8 cellular contexts compared by ENCODE assay signal in the genomic region with DNA sequence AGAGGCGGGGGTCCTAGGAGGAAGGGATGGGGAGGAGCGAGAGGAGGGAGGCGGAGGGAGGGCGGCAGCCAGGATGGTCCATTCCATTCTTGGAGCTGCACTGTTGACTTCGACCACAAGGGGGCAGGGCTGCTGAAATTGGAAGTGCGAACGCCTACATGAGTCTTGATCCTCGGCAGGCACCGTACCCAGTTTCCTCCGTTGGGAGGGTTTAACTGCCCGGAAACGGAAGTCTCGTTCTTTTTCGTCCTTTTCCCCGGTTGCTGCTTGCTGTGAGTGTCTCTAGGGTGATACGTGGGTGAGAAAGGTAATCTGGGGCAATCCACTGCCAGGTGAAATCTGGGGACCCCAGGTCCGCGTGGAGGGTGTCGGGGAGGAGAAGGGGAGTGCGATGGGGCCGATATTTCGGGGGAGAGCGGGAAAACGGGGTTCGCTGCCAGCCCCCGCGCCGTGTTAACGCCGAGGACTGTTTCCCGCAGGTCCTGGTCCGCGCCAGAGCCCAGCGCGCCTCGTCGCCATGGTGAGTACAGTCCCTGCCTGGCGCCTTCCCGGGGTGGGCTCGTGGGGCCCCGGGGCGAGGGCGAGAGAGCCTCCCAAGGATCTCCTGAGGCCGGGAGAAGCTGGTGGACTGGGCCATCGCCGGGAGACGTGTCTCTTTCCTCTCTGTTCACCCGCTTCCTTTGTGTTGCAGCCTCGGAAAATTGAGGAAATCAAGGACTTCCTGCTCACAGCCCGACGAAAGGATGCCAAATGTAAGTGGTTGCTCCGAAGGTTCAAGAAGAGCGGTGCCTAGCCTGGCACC. TPM values are rescaled to one million over a fixed set of nuclear protein-coding genes. Genes with fewer than 3 reads are reported as not detected.
DNase-seq lines count a peak whose midpoint lies in the region; ATAC-seq, FAIRE-seq and TF ChIP-seq lines count a peak whose summit lies in the region.

A gene (plus strand): TSS at position 240 of the 802 bp plus-strand sequence. CDS start 278 bp downstream, at position 518.

- H3K36me3 ChIP-seq in OCI-LY1 (ENCODE audit: insufficient read depth, low read length), result peaks cover 49% of the 10 kb centered on the region
- H3K36me3 ChIP-seq in endothelial cell of umbilical vein (ENCODE audit: control insufficient read depth in 2 of 2, extremely low read depth in 1 of 2, insufficient read depth in 2 of 2, low read length in 2 of 2), result peaks cover 8 to 13% of the 10 kb centered on the region in 2 experiments

- H4K20me1 ChIP-seq in OCI-LY1 (ENCODE audit: insufficient read depth, low read length) (no peaks in the 10 kb centered on the region), endothelial cell of umbilical vein (replicated peaks; ENCODE audit: control insufficient read depth, extremely low read depth, insufficient read depth, low read length) (no peaks in the 10 kb centered on the region)

- TSS peak; percentile 69 for BruUV-seq in endothelial cell of umbilical vein (replicated peaks; lab: Mats Ljungman, UMichigan)

- peak within 1 kb of the TSS; percentile 45 for H3K27ac ChIP-seq in OCI-LY1 (ENCODE audit: low read depth, low read length, poor library complexity, severe bottlenecking)
- peak within 1 kb of the TSS; percentile 74 for H3K27ac ChIP-seq in endothelial cell of umbilical vein (ENCODE audit: insufficient read depth, low read depth, low read length)

- H3K4me2 ChIP-seq in OCI-LY1 (ENCODE audit: low read length), result peak within 1 kb of the TSS; percentile 79
- H3K4me2 ChIP-seq in endothelial cell of umbilical vein (ENCODE audit: insufficient read depth, low read length), result peak within 1 kb of the TSS; percentile 79

- ATAC-seq in GM21360 (IDR thresholded peaks at IDR 0.05; ENCODE audit: unreplicated experiment), result peak; percentile 69

- CTCF ChIA-PET in endothelial cell of umbilical vein (lab: Charles Lee), result interaction anchor here (0.6 to 1.2 kb wide), 11 partner anchors 8 to 893 kb away, joined by 3 to 12 read pairs (median 3); a partner anchor contains a TSS

- peak; percentile 98 for TF ChIP-seq POLR2A in endothelial cell of umbilical vein (IDR thresholded peaks at IDR 0.05; ENCODE audit: low read depth, low read length)

- peak; percentile 96 for DNase-seq in COR-L47 (lab: John Stamatoyannopoulos, UW)
- peak; percentile 95 for DNase-seq in HuH-7 (ENCODE audit: low spot score)
- DNase-seq in activated CD8-positive, alpha-beta memory T cell treated with anti-CD3 and anti-CD28 coated beads, Interleukin-2, amount 50 U/mL, for 48 hours, result peak; percentile 99
- DNase-seq in endothelial cell of umbilical vein (ENCODE audit: low read depth, low spot score), result peak; percentile 97
- peak; percentile 96 for DNase-seq in midbrain (lab: John Stamatoyannopoulos, UW)
- peak; percentile 88 to 90 for DNase-seq in stimulated activated CD8-positive, alpha-beta memory T cell treated with anti-CD3 and anti-CD28 coated beads, Interleukin-2, amount 100 ng/mL, for 1 hour (ENCODE audit: low read depth in 2 of 2)

- dilution Hi-C loops in endothelial cell of umbilical vein (cut with MboI; ENCODE audit: extremely low pct_ligation_motif_present, low sequenced_read_pairs), result no loop called here

- no peaks in the 10 kb centered on the region for H3F3A ChIP-seq in OCI-LY1 (ENCODE audit: insufficient read depth, low read length)

- no peaks in the 10 kb centered on the region for H3K9me2 ChIP-seq in OCI-LY1 (ENCODE audit: low read depth, low read length)

- TF ChIP-seq CTCF in OCI-LY1 (IDR thresholded peaks at IDR 0.05; ENCODE audit: low read length) (peak; percentile 86), endothelial cell of umbilical vein (IDR thresholded peaks at IDR 0.05; ENCODE audit: extremely low read depth in 1 of 2, insufficient read depth in 1 of 2, low read depth in 1 of 2, low read length in 2 of 2) (peak; percentile 97 to 99)

- POLR2A ChIA-PET in endothelial cell of umbilical vein (lab: Charles Lee), result interaction anchor here (0.9 to 1.6 kb wide), 3 partner anchors 8 to 9 kb away, joined by 3 to 7 read pairs (median 6); a partner anchor contains a TSS

- FAIRE-seq in endothelial cell of umbilical vein (lab: Jason Lieb, UNC), result peak; percentile 98

- peak within 1 kb of the TSS; percentile 99 for H3K9ac ChIP-seq in OCI-LY1 (ENCODE audit: low read length)
- H3K9ac ChIP-seq in endothelial cell of umbilical vein (replicated peaks; ENCODE audit: extremely low read depth, insufficient read depth, low read length), result peak within 1 kb of the TSS; percentile 90

- peak within 1 kb of the TSS; percentile 98 for H3K4me3 ChIP-seq in OCI-LY1 (ENCODE audit: low read depth, low read length, poor library complexity, severe bottlenecking)
- peak within 1 kb of the TSS; percentile 72 to 87 (median 78) for H3K4me3 ChIP-seq in endothelial cell of umbilical vein (replicated peaks in 1 of 3; ENCODE audit: insufficient read depth in 1 of 3, low read depth in 1 of 3, low read length in 3 of 3)

- no peaks in the 10 kb centered on the region for H3K27me3 ChIP-seq in OCI-LY1 (ENCODE audit: insufficient read depth, low read length)
- H3K27me3 ChIP-seq in endothelial cell of umbilical vein (ENCODE audit: control insufficient read depth in 2 of 2, insufficient read depth in 2 of 2, low read length in 2 of 2), result peaks cover 8 to 14% of the 10 kb centered on the region in 2 experiments

- H2AFZ ChIP-seq in OCI-LY1 (ENCODE audit: low read length) (no peak within 1 kb of the TSS), endothelial cell of umbilical vein (ENCODE audit: low read depth, low read length) (peak within 1 kb of the TSS; percentile 44)

- peaks cover 13% of the 10 kb centered on the region for H3K79me2 ChIP-seq in OCI-LY1 (ENCODE audit: insufficient read depth, low read length)
- H3K79me2 ChIP-seq in endothelial cell of umbilical vein (ENCODE audit: control insufficient read depth, insufficient read depth, low read length), result peaks cover 48% of the 10 kb centered on the region

- peaks cover 18% of the 10 kb centered on the region for H3K4me1 ChIP-seq in OCI-LY1 (ENCODE audit: insufficient read depth, low read length, severe bottlenecking)
- H3K4me1 ChIP-seq in endothelial cell of umbilical vein (ENCODE audit: control insufficient read depth, extremely low read depth, insufficient read depth, low read length), result peaks cover 22% of the 10 kb centered on the region

- H3K9me1 ChIP-seq in endothelial cell of umbilical vein (replicated peaks; ENCODE audit: control insufficient read depth, extremely low read depth, insufficient read depth, low read length), result no peaks in the 10 kb centered on the region

- intact Hi-C loops in endothelial cell of umbilical vein (cut with micrococcal nuclease), result loop anchor here (1.0 to 10.0 kb wide), 4 partner anchors 10 to 1011 kb away; a partner anchor contains a TSS

- H3K9me3 ChIP-seq in OCI-LY1 (ENCODE audit: low read length), result no peaks in the 10 kb centered on the region
- no peaks in the 10 kb centered on the region for H3K9me3 ChIP-seq in endothelial cell of umbilical vein (replicated peaks; ENCODE audit: control insufficient read depth, insufficient read depth, low read length)

TF ChIP-seq in endothelial cell of umbilical vein, 7 proteins besides CTCF, POLR2A, EP300 and RAD21:
- TF ChIP-seq JUN (IDR thresholded peaks at IDR 0.05; ENCODE audit: borderline replicate concordance, insufficient read depth, insufficient read length, low read depth) (no peak), POLR2AphosphoS5 (IDR thresholded peaks at IDR 0.05; ENCODE audit: insufficient read depth, low read depth, low read length) (peak; percentile 96), GATA2 (IDR thresholded peaks at IDR 0.05; ENCODE audit: insufficient read depth, insufficient read length, low read depth, low read length) (no peak)
- TF ChIP-seq, protein P1, sequence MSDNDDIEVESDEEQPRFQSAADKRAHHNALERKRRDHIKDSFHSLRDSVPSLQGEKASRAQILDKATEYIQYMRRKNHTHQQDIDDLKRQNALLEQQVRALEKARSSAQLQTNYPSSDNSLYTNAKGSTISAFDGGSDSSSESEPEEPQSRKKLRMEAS (IDR thresholded peaks at IDR 0.05; ENCODE audit: insufficient read depth, insufficient read length), result peak; percentile 30

RNA-seq across cellular contexts. Expression of the gene that starts here (rescaled TPM):
- total RNA-seq in endothelial cell of umbilical vein, result 1,006 and 1,060 TPM in 2 replicates
- 256 and 366 TPM in 2 replicates for polyA plus RNA-seq in endothelial cell of umbilical vein
- 1,088 and 1,625 TPM in 2 replicates for polyA plus RNA-seq in endothelial cell of umbilical vein (2011; cell fraction: cytosol; rRNA removed)
- 326 and 795 TPM in 2 replicates for polyA plus RNA-seq in endothelial cell of umbilical vein (2011; cell fraction: nucleus; rRNA removed)
- 3,629 and 5,153 TPM in 2 replicates for polyA plus RNA-seq in endothelial cell of umbilical vein (2012)
- 668 and 715 TPM in 2 replicates for polyA minus RNA-seq in endothelial cell of umbilical vein
- 605 TPM for polyA minus RNA-seq in endothelial cell of umbilical vein (2011; cell fraction: cytosol; rRNA and poly(A)+ RNA removed)
- 71.9 and 123 TPM in 2 replicates for polyA minus RNA-seq in endothelial cell of umbilical vein (2011; cell fraction: nucleus; rRNA and poly(A)+ RNA removed)

Comparison
In these comparisons a context has a peak if more than half of its experiments do, and no peak if none do; other contexts are left out.
1. Peak in every context shown above with its lines: DNase-seq, ATAC-seq, H3K4me3 ChIP-seq and H3K27ac ChIP-seq.